17 cellular contexts compared by ENCODE assay signal in genomic region chr19:41769608-41770007, GRCh38. TPM values are rescaled to one million over a fixed set of nuclear protein-coding genes. Genes with fewer than 3 reads are reported as not detected.
DNase-seq lines count a peak whose midpoint lies in the region; ATAC-seq, FAIRE-seq and TF ChIP-seq lines count a peak whose summit lies in the region.
"Had no signal": no experiment of that assay in that cellular context is flagged by ENCODE, and none has a peak within 500 bp of the region (broad histone marks: within the 10 kb centered on the region; RNA-seq: fewer than 3 reads in every experiment).

No MANE protein-coding gene starts in this region.

- H3K27ac Mint-ChIP-seq in WTC11, result no peak overlapping the region
- H3K27ac Mint-ChIP-seq in activated CD4-positive, alpha-beta T cell treated with anti-CD3 and anti-CD28 coated beads, Interleukin-2, amount 10 ng/mL, durations not matched to agents 7 days and 5 days, result no peak overlapping the region
- H3K27ac Mint-ChIP-seq in activated T-cell treated with anti-CD3 and anti-CD28 coated beads, Interleukin-2, amount 50 U/mL, for 24 hours, result no peak overlapping the region
- H3K27ac Mint-ChIP-seq: B cell, H9, IgD-negative memory B cell had no signal

- H3K27me3 Mint-ChIP-seq in WTC11 (ENCODE audit: low read depth), result peaks cover 6% of the 10 kb centered on the region
- peaks cover 58% of the 10 kb centered on the region for H3K27me3 Mint-ChIP-seq in activated CD4-positive, alpha-beta T cell treated with anti-CD3 and anti-CD28 coated beads, Interleukin-2, amount 10 ng/mL, durations not matched to agents 7 days and 5 days
- peaks cover 61% of the 10 kb centered on the region for H3K27me3 Mint-ChIP-seq in activated T-cell treated with anti-CD3 and anti-CD28 coated beads, Interleukin-2, amount 50 U/mL, for 24 hours

- no peak overlapping the region for H3K4me3 Mint-ChIP-seq in WTC11
- H3K4me3 Mint-ChIP-seq in activated CD4-positive, alpha-beta T cell treated with anti-CD3 and anti-CD28 coated beads, Interleukin-2, amount 10 ng/mL, durations not matched to agents 7 days and 5 days, result no peak overlapping the region
- no peak overlapping the region for H3K4me3 Mint-ChIP-seq in activated T-cell treated with anti-CD3 and anti-CD28 coated beads, Interleukin-2, amount 50 U/mL, for 24 hours
- H3K4me3 Mint-ChIP-seq: B cell, H9, IgD-negative memory B cell had no signal

- DNase-seq in WTC11 (ENCODE audit: low spot score), result no peak
- DNase-seq in activated CD4-positive, alpha-beta T cell treated with anti-CD3 and anti-CD28 coated beads, Interleukin-2, amount 10 ng/mL, durations not matched to agents 7 days and 5 days, result no peak
- no peak for DNase-seq in activated T-cell treated with anti-CD3 and anti-CD28 coated beads, Interleukin-2, amount 50 U/mL, for 24 hours
- DNase-seq: 8988T, DMS153, DMS79, GF-D8, H9 had no signal

- ATAC-seq in WTC11 (no peak), HG03196 (IDR thresholded peaks at IDR 0.05; ENCODE audit: unreplicated experiment) (no peak), GM18517 (IDR thresholded peaks at IDR 0.05; ENCODE audit: unreplicated experiment) (no peak)
- ATAC-seq: HepG2 had no signal

- POLR2A ChIA-PET in WTC11 (lab: Charles Lee), result no interaction called here
- POLR2A ChIA-PET in activated CD4-positive, alpha-beta T cell treated with anti-CD3 and anti-CD28 coated beads, Interleukin-2, amount 10 ng/mL, durations not matched to agents 7 days and 5 days (lab: Charles Lee), result no interaction called here

- CTCF ChIA-PET in WTC11 (lab: Charles Lee), result interaction anchor here (1.6 to 3.5 kb wide), 2 partner anchors 16 to 24 kb away, joined by 9 to 23 read pairs; no protein-coding TSS in a partner anchor
- CTCF ChIA-PET in activated CD4-positive, alpha-beta T cell treated with anti-CD3 and anti-CD28 coated beads, Interleukin-2, amount 10 ng/mL, durations not matched to agents 7 days and 5 days (lab: Charles Lee), result interaction anchor here (1.0 to 1.2 kb wide), 3 partner anchors 9 to 17 kb away, joined by 3 read pairs; no protein-coding TSS in a partner anchor

- H3K9me3 Mint-ChIP-seq in WTC11, result peaks cover 12% of the 10 kb centered on the region; the same call in 1 of the 2 replicates
- no peaks in the 10 kb centered on the region for H3K9me3 Mint-ChIP-seq in activated CD4-positive, alpha-beta T cell treated with anti-CD3 and anti-CD28 coated beads, Interleukin-2, amount 10 ng/mL, durations not matched to agents 7 days and 5 days
- H3K9me3 Mint-ChIP-seq in activated T-cell treated with anti-CD3 and anti-CD28 coated beads, Interleukin-2, amount 50 U/mL, for 24 hours, result no peaks in the 10 kb centered on the region
- H3K9me3 Mint-ChIP-seq: IgD-negative memory B cell had no signal

- peak; percentile 98 for FAIRE-seq in G401.6 (lab: Jason Lieb, UNC)
- FAIRE-seq in islet of Langerhans (lab: Jason Lieb, UNC), result peak; percentile 43
- FAIRE-seq: H1, HepG2 had no signal

- TF ChIP-seq CTCF in WTC11 (IDR thresholded peaks at IDR 0.05), result no peak

- peaks cover 2% of the 10 kb centered on the region; the same call in 1 of the 2 replicates for H3K36me3 Mint-ChIP-seq in WTC11
- H3K36me3 Mint-ChIP-seq in activated CD4-positive, alpha-beta T cell treated with anti-CD3 and anti-CD28 coated beads, Interleukin-2, amount 10 ng/mL, durations not matched to agents 7 days and 5 days (ENCODE audit: low read depth), result no peaks in the 10 kb centered on the region
- H3K36me3 Mint-ChIP-seq in activated T-cell treated with anti-CD3 and anti-CD28 coated beads, Interleukin-2, amount 50 U/mL, for 24 hours (ENCODE audit: low read depth), result no peaks in the 10 kb centered on the region
- H3K36me3 Mint-ChIP-seq: IgD-negative memory B cell had no signal

- H3K4me1 Mint-ChIP-seq in WTC11, result 0 out of 2 replicates have a peak, but pooled peaks cover 6% of the 10 kb centered on the region
- peaks cover 23% of the 10 kb centered on the region for H3K4me1 Mint-ChIP-seq in activated CD4-positive, alpha-beta T cell treated with anti-CD3 and anti-CD28 coated beads, Interleukin-2, amount 10 ng/mL, durations not matched to agents 7 days and 5 days
- H3K4me1 Mint-ChIP-seq in activated T-cell treated with anti-CD3 and anti-CD28 coated beads, Interleukin-2, amount 50 U/mL, for 24 hours (ENCODE audit: low read depth), result peaks cover 26% of the 10 kb centered on the region
- H3K4me1 Mint-ChIP-seq: B cell, H9, IgD-negative memory B cell had no signal

TF ChIP-seq in WTC11, 78 proteins besides CTCF, POLR2A, EP300 and RAD21:
- TF ChIP-seq ZNF281 (CRISPR knock-in tag; IDR thresholded peaks at IDR 0.05), result no peak
- TF ChIP-seq FOXP1 (CRISPR knock-in tag; IDR thresholded peaks at IDR 0.05; ENCODE audit: borderline replicate concordance), result no peak
- peak; percentile 99 for TF ChIP-seq HMGA2 (CRISPR knock-in tag; IDR thresholded peaks at IDR 0.05)
- no peak for TF ChIP-seq RELA (CRISPR knock-in tag; IDR thresholded peaks at IDR 0.05; ENCODE audit: borderline replicate concordance)
TF ChIP-seq in WTC11: peak in this region for 1.

RNA-seq across cellular contexts. Expression of gene CEACAM6, which starts 14.3 kb away (rescaled TPM):
- 0.37 to 0.53 TPM (median 0.41 TPM) in 3 replicates for total RNA-seq in WTC11 (2021)
- not detected for total RNA-seq in activated CD4-positive, alpha-beta T cell treated with anti-CD3 and anti-CD28 coated beads, Interleukin-2, amount 10 ng/mL, durations not matched to agents 7 days and 5 days
- total RNA-seq: B cell, Daoy, H1, H9, HepG2 had no signal

RNA-seq across cellular contexts. Expression of gene CEACAM3, which starts 26.8 kb away (rescaled TPM):
- not detected in 3 replicates for total RNA-seq in WTC11 (2021)
- not detected for total RNA-seq in activated CD4-positive, alpha-beta T cell treated with anti-CD3 and anti-CD28 coated beads, Interleukin-2, amount 10 ng/mL, durations not matched to agents 7 days and 5 days
- total RNA-seq: B cell, Daoy, H1, H9, HepG2 had no signal
